Comparison of ENCODE assay signal across 3 cellular contexts in genomic region chr9:121818841-121819430, GRCh38.
TF ChIP-seq lines count a peak whose summit lies in the region.

No MANE protein-coding gene starts in this region.

TF ChIP-seq in GM23338, 12 proteins besides CTCF, POLR2A, EP300 and RAD21:
- TF ChIP-seq EZH2phosphoT487 (IDR thresholded peaks at IDR 0.05; ENCODE audit: unreplicated experiment), result no peak

TF ChIP-seq in IMR-90, 13 proteins besides CTCF, POLR2A, EP300 and RAD21:
- TF ChIP-seq CEBPB (IDR thresholded peaks at IDR 0.05; ENCODE audit: low read depth, low read length) (no peak), RCOR1 (IDR thresholded peaks at IDR 0.05; ENCODE audit: insufficient replicate concordance, low read length) (no peak)
- TF ChIP-seq, protein P1, sequence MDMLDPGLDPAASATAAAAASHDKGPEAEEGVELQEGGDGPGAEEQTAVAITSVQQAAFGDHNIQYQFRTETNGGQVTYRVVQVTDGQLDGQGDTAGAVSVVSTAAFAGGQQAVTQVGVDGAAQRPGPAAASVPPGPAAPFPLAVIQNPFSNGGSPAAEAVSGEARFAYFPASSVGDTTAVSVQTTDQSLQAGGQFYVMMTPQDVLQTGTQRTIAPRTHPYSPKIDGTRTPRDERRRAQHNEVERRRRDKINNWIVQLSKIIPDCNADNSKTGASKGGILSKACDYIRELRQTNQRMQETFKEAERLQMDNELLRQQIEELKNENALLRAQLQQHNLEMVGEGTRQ (IDR thresholded peaks at IDR 0.05; ENCODE audit: low read depth, low read length), result no peak

TF ChIP-seq in H1, 55 proteins besides CTCF, POLR2A, EP300 and RAD21:
- TF ChIP-seq TAF1 (IDR thresholded peaks at IDR 0.05; ENCODE audit: low read depth, low read length) (no peak), FOSL1 (IDR thresholded peaks at IDR 0.05; ENCODE audit: insufficient read depth, low read depth, low read length) (no peak), KDM4A (IDR thresholded peaks at IDR 0.05; ENCODE audit: low read depth, low read length, severe bottlenecking) (no peak), RFX5 (IDR thresholded peaks at IDR 0.05; ENCODE audit: borderline replicate concordance, low read depth, low read length) (no peak), MAFK (IDR thresholded peaks at IDR 0.05; ENCODE audit: low read depth, low read length) (no peak), PHF8 (conservative IDR thresholded peaks at IDR 0.05; ENCODE audit: low read depth, low read length) (no peak), NRF1 (IDR thresholded peaks at IDR 0.05; ENCODE audit: low read depth, low read length) (no peak), GTF2F1 (IDR thresholded peaks at IDR 0.05; ENCODE audit: borderline replicate concordance, low read depth, low read length) (no peak)
